ENCODE assay signal across 15 cellular contexts in genomic region chr5:122259995-122260394, GRCh38. TPM values are rescaled to one million over a fixed set of nuclear protein-coding genes. Genes with fewer than 3 reads are reported as not detected.
DNase-seq lines count a peak whose midpoint lies in the region; ATAC-seq and TF ChIP-seq lines count a peak whose summit lies in the region.
"Had no signal": no experiment of that assay in that cellular context is flagged by ENCODE, and none has a peak within 500 bp of the region (broad histone marks: within the 10 kb centered on the region; RNA-seq: fewer than 3 reads in every experiment).

No MANE protein-coding gene starts in this region.

- intact Hi-C loops in PC-3 (cut with micrococcal nuclease), result no loop called here

- BruUV-seq in PC-3 (replicated peaks; lab: Mats Ljungman, UMichigan), result no TSS peak

- TF ChIP-seq POLR2A in tibial nerve (IDR thresholded peaks at IDR 0.05), result no peak

- no peaks in the 10 kb centered on the region for H3K4me1 ChIP-seq in PC-3 (ENCODE audit: insufficient read depth, low read length)
- peaks cover 38% of the 10 kb centered on the region for H3K4me1 ChIP-seq in osteoblast (ENCODE audit: insufficient read depth, low read length)
- H3K4me1 ChIP-seq in tibial nerve, result no peaks in the 10 kb centered on the region

- H3F3A ChIP-seq in PC-3 (ENCODE audit: low read length, unreplicated experiment), result no peaks in the 10 kb centered on the region

- H3K27ac ChIP-seq in PC-3 (ENCODE audit: low read length) (no peak overlapping the region), osteoblast (ENCODE audit: low read depth, low read length) (peak overlapping the region; percentile 35), tibial nerve (no peak overlapping the region)

- no peak overlapping the region for H3K4me3 ChIP-seq in PC-3 (ENCODE audit: low read length)
- H3K4me3 ChIP-seq in osteoblast (ENCODE audit: insufficient read depth, low read length), result no peak overlapping the region
- no peak overlapping the region for H3K4me3 ChIP-seq in tibial nerve

- POLR2A ChIA-PET in PC-3 (lab: Charles Lee; ENCODE audit: unreplicated experiment), result no interaction called here

- TF ChIP-seq CTCF in PC-3 (conservative IDR thresholded peaks at IDR 0.05; ENCODE audit: low read depth, low read length), result no peak
- no peak for TF ChIP-seq CTCF in osteoblast (IDR thresholded peaks at IDR 0.05; ENCODE audit: extremely low read depth, low read depth, low read length)
- TF ChIP-seq CTCF in tibial nerve (IDR thresholded peaks at IDR 0.05), result no peak

- DNase-seq in EL, result peak; percentile 81
- peak; percentile 5 for DNase-seq in PC-3
- DNase-seq in fibroblast of gingiva (ENCODE audit: low read depth), result peak; percentile 48
- no peak for DNase-seq in osteoblast (ENCODE audit: insufficient read length, low spot score, missing footprints)
- no peak for DNase-seq in tibial nerve (ENCODE audit: low spot score in 2 of 2)
- DNase-seq in GOT3 (lab: John Stamatoyannopoulos, UW), result no peak
- DNase-seq: activated T-cell treated with anti-CD3 and anti-CD28 coated beads, Interleukin-2, amount 50 U/mL, for 72 hours; COR-L47; NCI-H1105 treated with DMSO at 0.1 percent for 48 hours; NCI-H524; nephron progenitor cell; SHP77; stimulated activated CD4-positive, alpha-beta T cell treated with anti-CD3 and anti-CD28 coated beads, Interleukin-12 subunit alpha, Interleukin-12 subunit beta, amount 100 ng/mL, for 4 hours had no signal

- no peak for TF ChIP-seq EP300 in tibial nerve (IDR thresholded peaks at IDR 0.05)

- H3K4me2 ChIP-seq in PC-3 (ENCODE audit: low read length), result no peak overlapping the region
- no peak overlapping the region for H3K4me2 ChIP-seq in osteoblast (ENCODE audit: insufficient read depth, low read length)

- H3K36me3 ChIP-seq in PC-3 (ENCODE audit: low read depth, low read length) (no peaks in the 10 kb centered on the region), osteoblast (ENCODE audit: insufficient read depth, low read length) (no peaks in the 10 kb centered on the region), tibial nerve (no peaks in the 10 kb centered on the region)

- H3K9me3 ChIP-seq in PC-3 (ENCODE audit: low read length) (no peaks in the 10 kb centered on the region), osteoblast (ENCODE audit: low read depth, low read length) (peaks cover 3% of the 10 kb centered on the region), tibial nerve (peaks cover 0 to 28% (median 9%) of the 10 kb centered on the region in 4 donors)

- H4K20me1 ChIP-seq in PC-3 (ENCODE audit: low read length) (no peaks in the 10 kb centered on the region), osteoblast (ENCODE audit: insufficient read depth, low read length) (no peaks in the 10 kb centered on the region)

- H3K27me3 ChIP-seq in PC-3 (ENCODE audit: low read length) (no peaks in the 10 kb centered on the region), osteoblast (ENCODE audit: insufficient read depth, low read length) (no peaks in the 10 kb centered on the region), tibial nerve (no peaks in the 10 kb centered on the region)

- CTCF ChIA-PET in PC-3 (lab: Charles Lee), result no interaction called here

- ATAC-seq in PC-3 (no peak), GM21825 (IDR thresholded peaks at IDR 0.05; ENCODE audit: unreplicated experiment) (no peak), HG03354 (IDR thresholded peaks at IDR 0.05; ENCODE audit: poor library complexity, severe bottlenecking, unreplicated experiment) (no peak)
- ATAC-seq: activated T-cell treated with anti-CD3 and anti-CD28 coated beads, Interleukin-2, amount 50 U/mL, for 72 hours had no signal

- H3K9me2 ChIP-seq in PC-3 (replicated peaks; ENCODE audit: low read length), result no peaks in the 10 kb centered on the region

- 66 to 83% methylated on average over 3 of the region's 3 CpGs for WGBS in tibial nerve, 2 donors

- H2AFZ ChIP-seq in PC-3 (ENCODE audit: low read length) (no peak overlapping the region), osteoblast (ENCODE audit: low read length) (peak overlapping the region; percentile 24)

- H3K79me2 ChIP-seq in PC-3 (ENCODE audit: low read length) (no peaks in the 10 kb centered on the region), osteoblast (ENCODE audit: insufficient read depth, low read length) (no peaks in the 10 kb centered on the region)

- no peak overlapping the region for H3K9ac ChIP-seq in PC-3 (ENCODE audit: low read length)

RNA-seq across cellular contexts. Expression of gene SNCAIP, which starts 52.0 kb away (rescaled TPM):
- total RNA-seq in PC-3 (2014; rRNA removed) (not detected in 2 replicates), osteoblast (6.2 and 8.0 TPM in 2 replicates), tibial nerve (10 to 100 TPM in 1 of 4 donors, 1 to 10 TPM in 3; 4.6 to 18.6 (median 6.4) TPM)
- total RNA-seq: activated T-cell treated with anti-CD3 and anti-CD28 coated beads, Interleukin-2, amount 50 U/mL, for 72 hours had no signal

Comparison
In these comparisons a context has a peak if more than half of its experiments do, and no peak if none do; other contexts are left out.
1. DNase-seq: peak in EL (single experiment), PC-3 (single experiment) and fibroblast of gingiva (single experiment); none in osteoblast (single experiment), tibial nerve (0 of 2) and GOT3 (single experiment).